ENCODE assay signal across 35 cellular contexts in genomic region chr16:75160386-75160785, GRCh38. TPM values are rescaled to one million over a fixed set of nuclear protein-coding genes. Genes with fewer than 3 reads are reported as not detected.
DNase-seq lines count a peak whose midpoint lies in the region; TF ChIP-seq lines count a peak whose summit lies in the region.
"Had no signal": no experiment of that assay in that cellular context is flagged by ENCODE, and none has a peak within 500 bp of the region (broad histone marks: within the 10 kb centered on the region; RNA-seq: fewer than 3 reads in every experiment).

No MANE protein-coding gene starts in this region.

- H3K9me2 ChIP-seq in SU-DHL-6 (replicated peaks; ENCODE audit: insufficient read depth, low read length): no peaks in the 10 kb centered on the region

- H3K9me3 ChIP-seq in SU-DHL-6 (ENCODE audit: insufficient read depth, low read length) (no peaks in the 10 kb centered on the region), thyroid gland (no peaks in the 10 kb centered on the region)

- no peaks in the 10 kb centered on the region for H3F3A ChIP-seq in SU-DHL-6 (ENCODE audit: insufficient read depth)

- no peak overlapping the region for H3K4me2 ChIP-seq in SU-DHL-6 (ENCODE audit: low read depth, low read length, poor library complexity, severe bottlenecking)
- H3K4me2 ChIP-seq: A549, BLaER1 had no signal

- H3K36me3 ChIP-seq in SU-DHL-6 (ENCODE audit: low read length) (peaks cover 21% of the 10 kb centered on the region), thyroid gland (no peaks in the 10 kb centered on the region)

- peak; percentile 43 for DNase-seq in NAMALWA (ENCODE audit: low spot score)
- DNase-seq in thyroid gland: peak; percentile 65 to 71
- DNase-seq in ureter (ENCODE audit: low spot score): no peak
- no peak for DNase-seq in AG20443 (ENCODE audit: low spot score)
- no peak for DNase-seq in activated CD4-positive, alpha-beta T cell treated with anti-CD3 and anti-CD28 coated beads, Interleukin-2, amount 50 U/mL, for 4 hours
- DNase-seq: 8988T; ACHN; AML-193; BE2C; C1 segment of cervical spinal cord; Caco-2; Calu3; CD4-positive, alpha-beta memory T cell; CD4-positive, alpha-beta T cell; CD4-positive, CD25-positive, alpha-beta regulatory T cell; CD8-positive, alpha-beta memory T cell; CD8-positive, alpha-beta T cell; COR-L47; DMS 273 treated with DMSO at 0.1 percent for 48 hours; DMS153; DMS53; DMS79; DMS79 treated with DMSO at 0.1 percent for 48 hours; DND-41; EL had no signal

- TF ChIP-seq CTCF in SU-DHL-6 (IDR thresholded peaks at IDR 0.05; ENCODE audit: insufficient read depth, low read length, poor library complexity, severe bottlenecking) (no peak), thyroid gland (IDR thresholded peaks at IDR 0.05) (no peak)

- peaks cover 57% of the 10 kb centered on the region for H3K79me2 ChIP-seq in SU-DHL-6 (ENCODE audit: insufficient read depth, low read length)

- H2AFZ ChIP-seq in SU-DHL-6 (ENCODE audit: low read depth, low read length, severe bottlenecking): no peak overlapping the region

- no peak for TF ChIP-seq POLR2A in thyroid gland (IDR thresholded peaks at IDR 0.05)

- peak overlapping the region; percentile 44 for H3K27ac ChIP-seq in SU-DHL-6 (ENCODE audit: low read depth, low read length)
- H3K27ac ChIP-seq in thyroid gland: peak overlapping the region; percentile 7 to 62 (median 35)
- H3K27ac ChIP-seq: 22Rv1; A549; BLaER1; BLaER1 treated with 17β-estradiol and CSF1 and Interleukin-3, amounts not matched to agents 10 nM and 100 nM; C4-2B had no signal

- peaks cover 25 to 37% of the 10 kb centered on the region in 2 donors for H3K4me1 ChIP-seq in thyroid gland
- H3K4me1 ChIP-seq: A549, BE2C, Caco-2 had no signal

- WGBS in thyroid gland, 2 donors: 23 to 36% methylated on average over 1 of the region's 1 CpG

- H4K20me1 ChIP-seq in SU-DHL-6 (ENCODE audit: low read depth, low read length): no peaks in the 10 kb centered on the region
- H4K20me1 ChIP-seq: BLaER1; BLaER1 treated with 17β-estradiol and CSF1 and Interleukin-3, amounts not matched to agents 10 nM and 100 nM had no signal

- H3K27me3 ChIP-seq in SU-DHL-6 (ENCODE audit: low read length) (no peaks in the 10 kb centered on the region), thyroid gland (no peaks in the 10 kb centered on the region)
- H3K27me3 ChIP-seq: BE2C; BLaER1; BLaER1 treated with 17β-estradiol and CSF1 and Interleukin-3, amounts not matched to agents 10 nM and 100 nM had no signal

- no peak overlapping the region for H3K9ac ChIP-seq in SU-DHL-6 (ENCODE audit: low read length)
- H3K9ac ChIP-seq: BLaER1; BLaER1 treated with 17β-estradiol and CSF1 and Interleukin-3, amounts not matched to agents 10 nM and 100 nM had no signal

- intact Hi-C loops in thyroid gland (cut with DNase I): no loop called here

- H3K4me3 ChIP-seq in SU-DHL-6 (ENCODE audit: insufficient read depth, low read length, poor library complexity, severe bottlenecking) (no peak overlapping the region), thyroid gland (replicated peaks in 1 of 3) (no peak overlapping the region)
- H3K4me3 ChIP-seq: A549; BLaER1; BLaER1 treated with 17β-estradiol and CSF1 and Interleukin-3, amounts not matched to agents 10 nM and 100 nM had no signal

RNA-seq across cellular contexts. Expression of gene ZFP1, which starts 12.1 kb away (rescaled TPM):
- total RNA-seq in thyroid gland (10 to 100 TPM; 16.8 to 43.3 (median 21.1) TPM), ureter (12.4 TPM)

RNA-seq across cellular contexts. Expression of gene LDHD, which starts 43.8 kb away (rescaled TPM):
- total RNA-seq in thyroid gland (10 to 100 TPM; 10.2 to 41.3 (median 26.3) TPM), ureter (16.9 TPM)
- total RNA-seq: A673; B cell; CD4-positive, alpha-beta T cell; CD4-positive, CD25-positive, alpha-beta regulatory T cell; CD8-positive, alpha-beta memory T cell; CD8-positive, alpha-beta T cell; Daoy had no signal

RNA-seq across cellular contexts. Expression of gene CTRB2, which starts 46.6 kb away (rescaled TPM):
- total RNA-seq in thyroid gland (not detected), ureter (not detected)
- total RNA-seq: A172; A673; B cell; Caco-2; Calu3; CD4-positive, alpha-beta memory T cell; CD4-positive, alpha-beta T cell; CD4-positive, CD25-positive, alpha-beta regulatory T cell; CD8-positive, alpha-beta memory T cell; CD8-positive, alpha-beta T cell; Daoy had no signal

RNA-seq across cellular contexts. Expression of gene CTRB1, which starts 58.4 kb away (rescaled TPM):
- total RNA-seq in thyroid gland (not detected), ureter (not detected)
- total RNA-seq: A172; A673; B cell; Caco-2; Calu3; CD4-positive, alpha-beta memory T cell; CD4-positive, alpha-beta T cell; CD4-positive, CD25-positive, alpha-beta regulatory T cell; CD8-positive, alpha-beta memory T cell; CD8-positive, alpha-beta T cell; Daoy had no signal

Comparison
In these comparisons a context has a peak if more than half of its experiments do, and no peak if none do; other contexts are left out.
1. DNase-seq: peak in NAMALWA (single experiment) and thyroid gland (2 of 2); none in ureter (single experiment), AG20443 (single experiment) and activated CD4-positive, alpha-beta T cell treated with anti-CD3 and anti-CD28 coated beads, Interleukin-2, amount 50 U/mL, for 4 hours (0 of 2).